8 cellular contexts compared by ENCODE assay signal in genomic region chr9:131393622-131394463, GRCh38.
A peak's percentile ranks its signal among the peaks of the same experiment; 100 is the strongest.
DNase-seq lines count a peak whose midpoint lies in the region; ATAC-seq and TF ChIP-seq lines count a peak whose summit lies in the region.

TSS of gene PRRC2B (plus strand) at chr9:131394086. CDS start at chr9:131430145, 36,059 bp downstream.

- no peaks in the 10 kb centered on the region for H3K9me3 Mint-ChIP-seq in central memory CD8-positive, alpha-beta T cell

- H3K4me3 Mint-ChIP-seq in central memory CD8-positive, alpha-beta T cell, result peak within 1 kb of the TSS; percentile 90

- peaks cover 51% of the 10 kb centered on the region for H3K4me1 Mint-ChIP-seq in central memory CD8-positive, alpha-beta T cell

- peak within 1 kb of the TSS; percentile 82 for H3K27ac Mint-ChIP-seq in central memory CD8-positive, alpha-beta T cell (ENCODE audit: low read depth)

- H3K27me3 Mint-ChIP-seq in central memory CD8-positive, alpha-beta T cell, result no peaks in the 10 kb centered on the region

- peak; percentile 76 for TF ChIP-seq CTCF in GM13977 (IDR thresholded peaks at IDR 0.05; ENCODE audit: extremely low read depth, insufficient read depth, missing control alignments)

- H3K36me3 Mint-ChIP-seq in central memory CD8-positive, alpha-beta T cell (ENCODE audit: insufficient read depth), result peaks cover 25% of the 10 kb centered on the region

- DNase-seq in GM13977 (ENCODE audit: low spot score) (peak; percentile 96), NCI-H2171 treated with DMSO at 0.1 percent for 48 hours (lab: John Stamatoyannopoulos, UW) (peak; percentile 90), islet precursor cell (peak; percentile 97), cortex of kidney (lab: John Stamatoyannopoulos, UW) (no peak)
- DNase-seq in central memory CD8-positive, alpha-beta T cell (ENCODE audit: low spot score in 2 of 2), result peak; percentile 60 to 68
- peak; percentile 72 to 85 (median 75) for DNase-seq in stimulated activated CD4-positive, alpha-beta T cell treated with anti-CD3 and anti-CD28 coated beads, Interleukin-12 subunit alpha, Interleukin-12 subunit beta, amount 100 ng/mL, for 48 hours (ENCODE audit: low read depth in 2 of 3, low spot score in 1 of 3)

- ATAC-seq in HG02852 (IDR thresholded peaks at IDR 0.05; ENCODE audit: unreplicated experiment), result peak; percentile 47
- ATAC-seq in activated CD4-positive, CD25-positive, alpha-beta regulatory T cell treated with anti-CD3 and anti-CD28 coated beads, Interleukin-2, amount 50 U/mL, for 24 hours, result peak; percentile 44 to 52
- ATAC-seq in central memory CD8-positive, alpha-beta T cell (replicated peaks; ENCODE audit: extremely low read depth, poor library complexity, severe bottlenecking), result peak; percentile 44

- in situ Hi-C loops in GM13977 (cut with MboI; ENCODE audit: low pct_unique_long_range_greater_than_20kb, low sequenced_read_pairs, unreplicated experiment), result no loop called here
